ENCODE assay signal across 12 cellular contexts in the genomic region with DNA sequence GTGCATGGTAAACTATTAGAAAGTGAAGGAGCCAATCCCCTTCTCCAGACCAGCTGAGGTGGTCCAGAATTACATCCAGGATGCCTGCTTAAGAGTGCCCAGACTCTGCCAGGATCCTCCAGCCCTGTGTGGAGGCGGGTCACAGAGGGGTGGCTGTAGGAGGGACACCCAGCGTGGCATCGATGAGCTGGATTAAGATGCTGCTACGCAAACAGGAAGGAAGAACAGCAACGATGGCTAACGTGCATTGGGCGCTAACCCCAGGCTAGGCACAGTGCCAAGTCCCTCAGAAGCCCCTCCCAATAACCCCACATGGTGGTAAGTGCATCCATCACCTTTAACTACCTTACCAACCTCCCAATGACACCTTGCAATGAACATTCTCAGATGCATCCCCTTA.
DNase-seq lines count a peak whose midpoint lies in the region; ATAC-seq and TF ChIP-seq lines count a peak whose summit lies in the region.
"Had no signal": no experiment of that assay in that cellular context is flagged by ENCODE, and none has a peak within 500 bp of the region (broad histone marks: within the 10 kb centered on the region; RNA-seq: fewer than 3 reads in every experiment).

No MANE protein-coding gene starts in this region.

- no peaks in the 10 kb centered on the region for H3K27me3 Mint-ChIP-seq in activated CD4-positive, alpha-beta T cell treated with anti-CD3 and anti-CD28 coated beads, Interleukin-2, amount 10 ng/mL, durations not matched to agents 7 days and 5 days
- no peaks in the 10 kb centered on the region for H3K27me3 Mint-ChIP-seq in activated CD4-positive, alpha-beta T cell treated with anti-CD3 and anti-CD28 coated beads, Interleukin-2, amount 10 ng/mL, durations not matched to agents 24 days and 14 days
- no peaks in the 10 kb centered on the region for H3K27me3 Mint-ChIP-seq in activated CD8-positive, alpha-beta memory T cell treated with anti-CD3 and anti-CD28 coated beads, Interleukin-2, amount 10 ng/mL, durations not matched to agents 7 days and 5 days
- no peaks in the 10 kb centered on the region for H3K27me3 Mint-ChIP-seq in effector memory CD8-positive, alpha-beta T cell
- no peaks in the 10 kb centered on the region for H3K27me3 Mint-ChIP-seq in glutamatergic neuron (ENCODE audit: unreplicated experiment)

- no peak for TF ChIP-seq CTCF in glutamatergic neuron (IDR thresholded peaks at IDR 0.05; ENCODE audit: partially characterized antibody, unreplicated experiment)

- peaks cover 47% of the 10 kb centered on the region for H3K4me1 Mint-ChIP-seq in activated CD4-positive, alpha-beta T cell treated with anti-CD3 and anti-CD28 coated beads, Interleukin-2, amount 10 ng/mL, durations not matched to agents 7 days and 5 days
- H3K4me1 Mint-ChIP-seq in activated CD4-positive, alpha-beta T cell treated with anti-CD3 and anti-CD28 coated beads, Interleukin-2, amount 10 ng/mL, durations not matched to agents 24 days and 14 days, result peaks cover 34% of the 10 kb centered on the region
- H3K4me1 Mint-ChIP-seq in activated CD8-positive, alpha-beta memory T cell treated with anti-CD3 and anti-CD28 coated beads, Interleukin-2, amount 10 ng/mL, durations not matched to agents 7 days and 5 days, result peaks cover 67% of the 10 kb centered on the region
- peaks cover 47 to 58% of the 10 kb centered on the region in 2 donors for H3K4me1 Mint-ChIP-seq in effector memory CD8-positive, alpha-beta T cell (ENCODE audit: low read depth in 2 of 2)
- peaks cover 8% of the 10 kb centered on the region for H3K4me1 Mint-ChIP-seq in glutamatergic neuron (ENCODE audit: low read depth, unreplicated experiment)

- peak; percentile 66 for ATAC-seq in activated CD8-positive, alpha-beta memory T cell treated with anti-CD3 and anti-CD28 coated beads, Interleukin-2, amount 10 ng/mL, durations not matched to agents 7 days and 5 days
- peak; percentile 79 for ATAC-seq in effector memory CD8-positive, alpha-beta T cell (replicated peaks)
- no peak for ATAC-seq in stimulated activated naive CD8-positive, alpha-beta T cell treated with anti-CD3 and anti-CD28 coated beads, Interleukin-15, Interleukin-2, amounts not matched to agents 100 U/mL and 50 U/mL, for 24 hours

- no peak overlapping the region for H3K4me3 Mint-ChIP-seq in activated CD4-positive, alpha-beta T cell treated with anti-CD3 and anti-CD28 coated beads, Interleukin-2, amount 10 ng/mL, durations not matched to agents 7 days and 5 days
- H3K4me3 Mint-ChIP-seq in activated CD4-positive, alpha-beta T cell treated with anti-CD3 and anti-CD28 coated beads, Interleukin-2, amount 10 ng/mL, durations not matched to agents 24 days and 14 days, result no peak overlapping the region
- peak overlapping the region; percentile 21 for H3K4me3 Mint-ChIP-seq in activated CD8-positive, alpha-beta memory T cell treated with anti-CD3 and anti-CD28 coated beads, Interleukin-2, amount 10 ng/mL, durations not matched to agents 7 days and 5 days
- peak overlapping the region; percentile 75 to 76 for H3K4me3 Mint-ChIP-seq in effector memory CD8-positive, alpha-beta T cell
- H3K4me3 Mint-ChIP-seq in glutamatergic neuron (ENCODE audit: unreplicated experiment), result no peak overlapping the region
- H3K4me3 Mint-ChIP-seq: neural crest cell had no signal

- CTCF ChIA-PET in activated CD4-positive, alpha-beta T cell treated with anti-CD3 and anti-CD28 coated beads, Interleukin-2, amount 10 ng/mL, durations not matched to agents 7 days and 5 days (lab: Charles Lee), result interaction anchor here (0.7 to 1.9 kb wide), 2 partner anchors 10 to 583 kb away, joined by 3 to 5 read pairs; no protein-coding TSS in a partner anchor
- CTCF ChIA-PET in activated CD8-positive, alpha-beta memory T cell treated with anti-CD3 and anti-CD28 coated beads, Interleukin-2, amount 10 ng/mL, durations not matched to agents 7 days and 5 days (lab: Charles Lee), result interaction anchor here (0.7 to 1.7 kb wide), 7 partner anchors 9 to 266 kb away, joined by 3 to 10 read pairs (median 4); no protein-coding TSS in a partner anchor

- H3K27ac Mint-ChIP-seq in activated CD4-positive, alpha-beta T cell treated with anti-CD3 and anti-CD28 coated beads, Interleukin-2, amount 10 ng/mL, durations not matched to agents 7 days and 5 days, result peak overlapping the region; percentile 55
- no peak overlapping the region for H3K27ac Mint-ChIP-seq in activated CD4-positive, alpha-beta T cell treated with anti-CD3 and anti-CD28 coated beads, Interleukin-2, amount 10 ng/mL, durations not matched to agents 24 days and 14 days
- H3K27ac Mint-ChIP-seq in activated CD8-positive, alpha-beta memory T cell treated with anti-CD3 and anti-CD28 coated beads, Interleukin-2, amount 10 ng/mL, durations not matched to agents 7 days and 5 days, result peak overlapping the region; percentile 80
- H3K27ac Mint-ChIP-seq in effector memory CD8-positive, alpha-beta T cell, result peak overlapping the region; percentile 92
- no peak overlapping the region for H3K27ac Mint-ChIP-seq in glutamatergic neuron (ENCODE audit: unreplicated experiment)

- POLR2A ChIA-PET in activated CD4-positive, alpha-beta T cell treated with anti-CD3 and anti-CD28 coated beads, Interleukin-2, amount 10 ng/mL, durations not matched to agents 7 days and 5 days (lab: Charles Lee), result no interaction called here

- DNase-seq in activated CD4-positive, alpha-beta T cell treated with anti-CD3 and anti-CD28 coated beads, Interleukin-2, amount 10 ng/mL, durations not matched to agents 7 days and 5 days, result peak; percentile 27
- DNase-seq in activated CD4-positive, alpha-beta T cell treated with anti-CD3 and anti-CD28 coated beads, Interleukin-2, amount 10 ng/mL, durations not matched to agents 24 days and 14 days, result no peak
- peak; percentile 77 for DNase-seq in activated CD8-positive, alpha-beta memory T cell treated with anti-CD3 and anti-CD28 coated beads, Interleukin-2, amount 10 ng/mL, durations not matched to agents 7 days and 5 days
- DNase-seq in effector memory CD8-positive, alpha-beta T cell, result peak; percentile 70 to 76 (median 75)
- DNase-seq in stimulated activated naive CD8-positive, alpha-beta T cell treated with anti-CD3 and anti-CD28 coated beads, Interleukin-15, Interleukin-2, amounts not matched to agents 100 U/mL and 50 U/mL, for 24 hours, result peak; percentile 44
- DNase-seq in ecto neural progenitor cell (ENCODE audit: low spot score) (no peak), glutamatergic neuron (no peak), foreskin melanocyte (no peak)
- DNase-seq: HCEC 1CT, MV-4-11, thyroid gland had no signal

- H3K36me3 Mint-ChIP-seq in activated CD4-positive, alpha-beta T cell treated with anti-CD3 and anti-CD28 coated beads, Interleukin-2, amount 10 ng/mL, durations not matched to agents 7 days and 5 days (ENCODE audit: low read depth), result peaks cover 7% of the 10 kb centered on the region
- peaks cover 20% of the 10 kb centered on the region for H3K36me3 Mint-ChIP-seq in activated CD4-positive, alpha-beta T cell treated with anti-CD3 and anti-CD28 coated beads, Interleukin-2, amount 10 ng/mL, durations not matched to agents 24 days and 14 days (ENCODE audit: low read depth)
- peaks cover 41% of the 10 kb centered on the region for H3K36me3 Mint-ChIP-seq in activated CD8-positive, alpha-beta memory T cell treated with anti-CD3 and anti-CD28 coated beads, Interleukin-2, amount 10 ng/mL, durations not matched to agents 7 days and 5 days
- H3K36me3 Mint-ChIP-seq in effector memory CD8-positive, alpha-beta T cell (ENCODE audit: insufficient read depth), result peaks cover 9% of the 10 kb centered on the region
- no peaks in the 10 kb centered on the region for H3K36me3 Mint-ChIP-seq in glutamatergic neuron (ENCODE audit: unreplicated experiment)

- intact Hi-C loops in activated CD4-positive, alpha-beta T cell treated with anti-CD3 and anti-CD28 coated beads, Interleukin-2, amount 10 ng/mL, durations not matched to agents 24 days and 14 days (cut with micrococcal nuclease), result no loop called here

- no peaks in the 10 kb centered on the region for H3K9me3 Mint-ChIP-seq in activated CD4-positive, alpha-beta T cell treated with anti-CD3 and anti-CD28 coated beads, Interleukin-2, amount 10 ng/mL, durations not matched to agents 7 days and 5 days
- no peaks in the 10 kb centered on the region for H3K9me3 Mint-ChIP-seq in activated CD4-positive, alpha-beta T cell treated with anti-CD3 and anti-CD28 coated beads, Interleukin-2, amount 10 ng/mL, durations not matched to agents 24 days and 14 days
- no peaks in the 10 kb centered on the region for H3K9me3 Mint-ChIP-seq in activated CD8-positive, alpha-beta memory T cell treated with anti-CD3 and anti-CD28 coated beads, Interleukin-2, amount 10 ng/mL, durations not matched to agents 7 days and 5 days (ENCODE audit: low read depth)
- no peaks in the 10 kb centered on the region for H3K9me3 Mint-ChIP-seq in effector memory CD8-positive, alpha-beta T cell
- no peaks in the 10 kb centered on the region for H3K9me3 Mint-ChIP-seq in glutamatergic neuron (ENCODE audit: unreplicated experiment)
- H3K9me3 Mint-ChIP-seq: neural crest cell had no signal

Comparison
In these comparisons a context has a peak if more than half of its experiments do, and no peak if none do; other contexts are left out.
1. DNase-seq: peak in activated CD4-positive, alpha-beta T cell treated with anti-CD3 and anti-CD28 coated beads, Interleukin-2, amount 10 ng/mL, durations not matched to agents 7 days and 5 days (single experiment), activated CD8-positive, alpha-beta memory T cell treated with anti-CD3 and anti-CD28 coated beads, Interleukin-2, amount 10 ng/mL, durations not matched to agents 7 days and 5 days (single experiment), effector memory CD8-positive, alpha-beta T cell (3 of 3) and stimulated activated naive CD8-positive, alpha-beta T cell treated with anti-CD3 and anti-CD28 coated beads, Interleukin-15, Interleukin-2, amounts not matched to agents 100 U/mL and 50 U/mL, for 24 hours (single experiment); none in activated CD4-positive, alpha-beta T cell treated with anti-CD3 and anti-CD28 coated beads, Interleukin-2, amount 10 ng/mL, durations not matched to agents 24 days and 14 days (single experiment), ecto neural progenitor cell (single experiment), glutamatergic neuron (single experiment) and foreskin melanocyte (single experiment).
2. H3K27ac Mint-ChIP-seq: peak in activated CD4-positive, alpha-beta T cell treated with anti-CD3 and anti-CD28 coated beads, Interleukin-2, amount 10 ng/mL, durations not matched to agents 7 days and 5 days (single experiment), activated CD8-positive, alpha-beta memory T cell treated with anti-CD3 and anti-CD28 coated beads, Interleukin-2, amount 10 ng/mL, durations not matched to agents 7 days and 5 days (single experiment) and effector memory CD8-positive, alpha-beta T cell (2 of 2); none in activated CD4-positive, alpha-beta T cell treated with anti-CD3 and anti-CD28 coated beads, Interleukin-2, amount 10 ng/mL, durations not matched to agents 24 days and 14 days (single experiment) and glutamatergic neuron (single experiment).
3. H3K4me3 Mint-ChIP-seq: peak in activated CD8-positive, alpha-beta memory T cell treated with anti-CD3 and anti-CD28 coated beads, Interleukin-2, amount 10 ng/mL, durations not matched to agents 7 days and 5 days (single experiment) and effector memory CD8-positive, alpha-beta T cell (2 of 2); none in activated CD4-positive, alpha-beta T cell treated with anti-CD3 and anti-CD28 coated beads, Interleukin-2, amount 10 ng/mL, durations not matched to agents 7 days and 5 days (single experiment), activated CD4-positive, alpha-beta T cell treated with anti-CD3 and anti-CD28 coated beads, Interleukin-2, amount 10 ng/mL, durations not matched to agents 24 days and 14 days (single experiment) and glutamatergic neuron (single experiment).